ENCODE assay signal across 19 cellular contexts in the genomic region with DNA sequence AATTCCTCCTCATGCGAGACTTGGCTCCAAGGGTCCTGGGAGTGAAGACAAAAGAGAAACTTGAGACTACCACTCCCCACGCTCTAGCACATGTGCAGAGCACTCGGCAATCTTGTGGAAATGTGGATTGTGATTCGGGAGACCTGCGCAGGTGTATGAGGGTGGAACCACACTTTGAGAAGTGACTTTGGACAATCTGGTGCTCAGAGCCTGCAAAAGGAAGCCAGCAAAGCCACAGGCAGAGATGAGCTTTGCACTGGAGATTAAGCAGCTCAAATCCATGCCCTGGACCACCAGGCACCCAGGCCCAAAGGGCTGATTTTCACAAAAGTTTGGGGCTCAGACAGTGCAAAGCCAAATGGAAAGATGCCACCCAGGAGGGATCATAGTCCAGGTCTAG.
"Had no signal": no experiment of that assay in that cellular context is flagged by ENCODE, and none has a peak within 500 bp of the region (broad histone marks: within the 10 kb centered on the region; RNA-seq: fewer than 3 reads in every experiment).

No MANE protein-coding gene starts in this region.

- H3K9me3 ChIP-seq: SK-N-SH had no signal

- DNase-seq: KBM-7, MV-4-11, NCI-H1048, NCI-H1105, NCI-H1417, NCI-H1436 treated with DMSO at 0.1 percent for 48 hours, NCI-H1694, NCI-H187 treated with DMSO at 0.1 percent for 48 hours, NCI-H2029 treated with DMSO at 0.1 percent for 48 hours, NCI-H2171 treated with DMSO at 0.1 percent for 48 hours, NCI-H345, NCI-H446 treated with DMSO at 0.1 percent for 48 hours, NCI-H524, NCI-H526 treated with DMSO at 0.1 percent for 48 hours, NCI-H748 treated with DMSO at 0.1 percent for 48 hours, RPMI8226, SHP77, SK-N-SH, SW 1271 had no signal
